Comparison of ENCODE assay signal across 1 cellular context in genomic region chr1:70899735-70900134, GRCh38.
TF ChIP-seq lines count a peak whose summit lies in the region.

No MANE protein-coding gene starts in this region.

TF ChIP-seq in SK-N-SH treated with all-trans-retinoic acid at 6 μM for 48 hours, 23 proteins besides CTCF, POLR2A, EP300 and RAD21 (continued from another document):
- TF ChIP-seq CSRNP3 (CRISPR knock-in tag; IDR thresholded peaks at IDR 0.05), result no peak
- TF ChIP-seq GLIS3 (CRISPR knock-in tag; IDR thresholded peaks at IDR 0.05), result no peak
- TF ChIP-seq BACH2 (CRISPR knock-in tag; IDR thresholded peaks at IDR 0.05; ENCODE audit: borderline replicate concordance), result no peak
- no peak for TF ChIP-seq ZNF70 (CRISPR knock-in tag; IDR thresholded peaks at IDR 0.05)
- no peak for TF ChIP-seq ARNTL (CRISPR knock-in tag; IDR thresholded peaks at IDR 0.05; ENCODE audit: borderline replicate concordance, low read depth)
- TF ChIP-seq ZFP30 (CRISPR knock-in tag; IDR thresholded peaks at IDR 0.05), result no peak
- TF ChIP-seq ISL1 (CRISPR knock-in tag; IDR thresholded peaks at IDR 0.05), result no peak
- no peak for TF ChIP-seq CREB5 (CRISPR knock-in tag; IDR thresholded peaks at IDR 0.05; ENCODE audit: low read depth)
- no peak for TF ChIP-seq CSDC2 (CRISPR knock-in tag; IDR thresholded peaks at IDR 0.05)
- TF ChIP-seq PATZ1 (CRISPR knock-in tag; IDR thresholded peaks at IDR 0.05; ENCODE audit: borderline replicate concordance), result no peak
